16 cellular contexts compared by ENCODE assay signal in the genomic region with DNA sequence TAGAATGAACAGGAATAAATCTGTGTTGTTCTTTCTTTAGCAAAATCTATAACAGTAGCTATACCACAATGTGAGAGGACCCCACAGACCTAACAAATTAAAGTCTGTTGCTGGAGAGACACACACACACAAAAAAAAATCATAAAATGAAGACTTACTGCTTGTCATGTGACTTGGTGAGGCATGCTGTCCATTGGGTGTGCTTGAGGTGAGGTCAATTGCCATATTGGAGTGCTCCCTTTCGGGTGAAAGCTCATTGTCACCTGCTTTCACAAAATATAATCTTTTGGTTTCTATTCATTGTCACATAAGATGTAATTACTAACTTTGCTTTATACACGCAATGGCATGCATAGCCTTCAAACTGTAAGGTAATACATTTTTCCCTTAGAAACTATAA. TPM values are rescaled to one million over a fixed set of nuclear protein-coding genes. Genes with fewer than 3 reads are reported as not detected.
DNase-seq lines count a peak whose midpoint lies in the region; ATAC-seq and TF ChIP-seq lines count a peak whose summit lies in the region.
"Had no signal": no experiment of that assay in that cellular context is flagged by ENCODE, and none has a peak within 500 bp of the region (broad histone marks: within the 10 kb centered on the region; RNA-seq: fewer than 3 reads in every experiment).

No MANE protein-coding gene starts in this region.

- peak overlapping the region; percentile 38 for H3K4me3 Mint-ChIP-seq in activated CD8-positive, alpha-beta memory T cell treated with anti-CD3 and anti-CD28 coated beads, Interleukin-2, amount 10 ng/mL, durations not matched to agents 7 days and 5 days
- H3K4me3 Mint-ChIP-seq in activated T-helper 17 cell treated with anti-CD3 and anti-CD28 coated beads, Interleukin-2, amount 50 U/mL, for 72 hours: peak overlapping the region; percentile 86

- peaks cover 23% of the 10 kb centered on the region for H3K4me1 ChIP-seq in body of pancreas

- 89 to 96% methylated on average over 2 of the region's 2 CpGs for WGBS in body of pancreas, 2 donors

- TF ChIP-seq POLR2A in body of pancreas (IDR thresholded peaks at IDR 0.05): no peak

- peaks cover 8% of the 10 kb centered on the region for H3K36me3 Mint-ChIP-seq in activated CD8-positive, alpha-beta memory T cell treated with anti-CD3 and anti-CD28 coated beads, Interleukin-2, amount 10 ng/mL, durations not matched to agents 7 days and 5 days
- H3K36me3 Mint-ChIP-seq in activated T-helper 17 cell treated with anti-CD3 and anti-CD28 coated beads, Interleukin-2, amount 50 U/mL, for 72 hours (ENCODE audit: low read depth): no peaks in the 10 kb centered on the region

- intact Hi-C loops in body of pancreas (cut with DNase I): no loop called here

- CTCF ChIA-PET in activated CD8-positive, alpha-beta memory T cell treated with anti-CD3 and anti-CD28 coated beads, Interleukin-2, amount 10 ng/mL, durations not matched to agents 7 days and 5 days (lab: Charles Lee): no interaction called here

- H3K27me3 Mint-ChIP-seq in activated CD8-positive, alpha-beta memory T cell treated with anti-CD3 and anti-CD28 coated beads, Interleukin-2, amount 10 ng/mL, durations not matched to agents 7 days and 5 days: peaks cover 46% of the 10 kb centered on the region
- H3K27me3 Mint-ChIP-seq in activated T-helper 17 cell treated with anti-CD3 and anti-CD28 coated beads, Interleukin-2, amount 50 U/mL, for 72 hours: peaks cover 30% of the 10 kb centered on the region

- no peak overlapping the region for H3K27ac ChIP-seq in body of pancreas

- no peaks in the 10 kb centered on the region for H3K36me3 ChIP-seq in body of pancreas (replicated peaks in 1 of 2; ENCODE audit: insufficient read depth in 1 of 2, low read depth in 2 of 2)

- H3K4me3 ChIP-seq in skeletal muscle cell (ENCODE audit: low read depth, low read length) (peak overlapping the region; percentile 24), body of pancreas (no peak overlapping the region)

- peaks cover 23% of the 10 kb centered on the region for H3K4me1 Mint-ChIP-seq in activated CD8-positive, alpha-beta memory T cell treated with anti-CD3 and anti-CD28 coated beads, Interleukin-2, amount 10 ng/mL, durations not matched to agents 7 days and 5 days
- peaks cover 15% of the 10 kb centered on the region for H3K4me1 Mint-ChIP-seq in activated T-helper 17 cell treated with anti-CD3 and anti-CD28 coated beads, Interleukin-2, amount 50 U/mL, for 72 hours

- no peak for ATAC-seq in activated CD8-positive, alpha-beta memory T cell treated with anti-CD3 and anti-CD28 coated beads, Interleukin-2, amount 10 ng/mL, durations not matched to agents 7 days and 5 days
- ATAC-seq in HG03159 (IDR thresholded peaks at IDR 0.05; ENCODE audit: unreplicated experiment): peak; percentile 32
- no peak for ATAC-seq in activated T-helper 17 cell treated with anti-CD3 and anti-CD28 coated beads, Interleukin-2, amount 50 U/mL, for 72 hours (replicated peaks)
- ATAC-seq in body of pancreas: no peak
- no peak for ATAC-seq in HG02884 (IDR thresholded peaks at IDR 0.05; ENCODE audit: unreplicated experiment)
- ATAC-seq: heart right ventricle, PC-3, right cardiac atrium had no signal

- TF ChIP-seq CTCF in body of pancreas (IDR thresholded peaks at IDR 0.05): no peak

- H3K9me3 Mint-ChIP-seq in activated CD8-positive, alpha-beta memory T cell treated with anti-CD3 and anti-CD28 coated beads, Interleukin-2, amount 10 ng/mL, durations not matched to agents 7 days and 5 days (ENCODE audit: low read depth): no peaks in the 10 kb centered on the region
- H3K9me3 Mint-ChIP-seq in activated T-helper 17 cell treated with anti-CD3 and anti-CD28 coated beads, Interleukin-2, amount 50 U/mL, for 72 hours: no peaks in the 10 kb centered on the region
- H3K9me3 Mint-ChIP-seq: activated naive CD4-positive, alpha-beta T cell treated with anti-CD3 and anti-CD28 coated beads, Interleukin-2, amount 50 U/mL, for 72 hours had no signal

- H3K27ac Mint-ChIP-seq in activated CD8-positive, alpha-beta memory T cell treated with anti-CD3 and anti-CD28 coated beads, Interleukin-2, amount 10 ng/mL, durations not matched to agents 7 days and 5 days: peak overlapping the region; percentile 64
- no peak overlapping the region for H3K27ac Mint-ChIP-seq in activated T-helper 17 cell treated with anti-CD3 and anti-CD28 coated beads, Interleukin-2, amount 50 U/mL, for 72 hours
- H3K27ac Mint-ChIP-seq: activated naive CD4-positive, alpha-beta T cell treated with anti-CD3 and anti-CD28 coated beads, Interleukin-2, amount 50 U/mL, for 72 hours had no signal

- no peak for DNase-seq in activated CD8-positive, alpha-beta memory T cell treated with anti-CD3 and anti-CD28 coated beads, Interleukin-2, amount 10 ng/mL, durations not matched to agents 7 days and 5 days
- no peak for DNase-seq in activated CD8-positive, alpha-beta memory T cell treated with anti-CD3 and anti-CD28 coated beads for 24 hours
- no peak for DNase-seq in skeletal muscle cell (ENCODE audit: low read depth)
- DNase-seq in OCI-M2 (lab: John Stamatoyannopoulos, UW; ENCODE audit: unreplicated experiment): no peak
- no peak for DNase-seq in body of pancreas
- DNase-seq: effector CD8-positive, alpha-beta T cell; EL; heart right ventricle; mesenchymal stem cell; PC-3; right cardiac atrium; T1000 had no signal

- H3K9me3 ChIP-seq in body of pancreas: no peaks in the 10 kb centered on the region
- H3K9me3 ChIP-seq: heart right ventricle had no signal

- no peaks in the 10 kb centered on the region for H3K27me3 ChIP-seq in body of pancreas

RNA-seq across cellular contexts. Expression of a gene that starts 3.9 kb away (rescaled TPM):
- total RNA-seq in activated CD8-positive, alpha-beta memory T cell treated with anti-CD3 and anti-CD28 coated beads, Interleukin-2, amount 10 ng/mL, durations not matched to agents 7 days and 5 days: 10 to 100 TPM; 14.7 to 41.4 TPM
- total RNA-seq in activated T-helper 17 cell treated with anti-CD3 and anti-CD28 coated beads, Interleukin-2, amount 50 U/mL, for 72 hours: 10 to 100 TPM in 1 of 2 donors, 1 to 10 TPM in 1; 8.7 to 12.4 TPM
- 1 to 10 TPM; 1.3 to 3.9 TPM for total RNA-seq in body of pancreas
